ENCODE assay signal across 1 cellular context in the genomic region with DNA sequence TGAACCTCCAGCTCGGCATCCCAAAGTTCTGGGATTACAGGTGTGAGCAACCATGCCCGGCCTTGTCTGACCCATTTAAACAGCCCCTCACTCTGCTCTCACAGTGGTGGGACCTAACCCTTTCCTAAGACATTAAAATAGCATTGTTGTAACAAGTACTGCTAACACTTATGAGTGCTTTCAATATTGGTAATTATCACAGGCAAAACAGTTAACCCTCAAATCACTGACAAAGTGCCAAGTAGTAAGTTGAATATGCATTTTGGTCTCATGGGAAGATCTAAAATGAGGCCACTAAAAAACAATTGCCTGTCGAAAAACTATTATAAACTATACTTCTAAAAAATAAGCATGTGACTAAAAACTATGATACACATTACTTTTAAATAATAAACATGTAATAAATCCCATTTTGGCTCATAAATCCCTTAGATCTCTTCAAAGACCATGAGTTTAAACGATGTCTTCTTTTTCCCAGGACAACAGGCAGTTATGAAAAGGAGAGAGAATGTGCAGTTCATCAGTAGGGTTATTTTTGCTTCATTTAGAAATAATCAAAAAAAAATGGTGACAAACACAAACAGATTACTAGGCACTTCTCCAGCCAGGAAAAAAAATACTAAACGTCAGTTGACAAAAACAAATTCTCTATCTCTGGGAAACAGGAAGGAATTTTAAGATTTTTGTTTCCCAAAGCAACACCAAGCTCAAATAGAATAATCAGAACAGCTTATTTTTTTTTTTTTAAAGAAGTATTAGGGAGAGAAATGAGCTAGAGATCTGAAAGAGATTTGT.
TF ChIP-seq lines count a peak whose summit lies in the region.

No MANE protein-coding gene starts in this region.

TF ChIP-seq in GM12878, 131 proteins besides CTCF, POLR2A, EP300 and RAD21 (continues in another document):
- TF ChIP-seq ZBTB11 (CRISPR knock-in tag; IDR thresholded peaks at IDR 0.05) = no peak
- TF ChIP-seq, protein P1, sequence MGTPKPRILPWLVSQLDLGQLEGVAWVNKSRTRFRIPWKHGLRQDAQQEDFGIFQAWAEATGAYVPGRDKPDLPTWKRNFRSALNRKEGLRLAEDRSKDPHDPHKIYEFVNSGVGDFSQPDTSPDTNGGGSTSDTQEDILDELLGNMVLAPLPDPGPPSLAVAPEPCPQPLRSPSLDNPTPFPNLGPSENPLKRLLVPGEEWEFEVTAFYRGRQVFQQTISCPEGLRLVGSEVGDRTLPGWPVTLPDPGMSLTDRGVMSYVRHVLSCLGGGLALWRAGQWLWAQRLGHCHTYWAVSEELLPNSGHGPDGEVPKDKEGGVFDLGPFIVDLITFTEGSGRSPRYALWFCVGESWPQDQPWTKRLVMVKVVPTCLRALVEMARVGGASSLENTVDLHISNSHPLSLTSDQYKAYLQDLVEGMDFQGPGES (IDR thresholded peaks at IDR 0.05) = no peak
- TF ChIP-seq NKRF (conservative IDR thresholded peaks at IDR 0.05) = no peak
- TF ChIP-seq BACH1 (IDR thresholded peaks at IDR 0.05; ENCODE audit: borderline replicate concordance) = no peak
- no peak for TF ChIP-seq LARP7 (IDR thresholded peaks at IDR 0.05)
- no peak for TF ChIP-seq KAT2A (conservative IDR thresholded peaks at IDR 0.05; ENCODE audit: control insufficient read depth, low read depth, low read length)
- 0 out of 2 replicates have a peak, but pooled peaks have one; percentile 14 for TF ChIP-seq MXI1 (IDR thresholded peaks at IDR 0.05; ENCODE audit: low read depth, low read length)
- no peak for TF ChIP-seq NRF1 (conservative IDR thresholded peaks at IDR 0.05; ENCODE audit: low read depth, low read length)
- TF ChIP-seq ZNF622 (IDR thresholded peaks at IDR 0.05) = no peak
- no peak for TF ChIP-seq CBX5 (IDR thresholded peaks at IDR 0.05; ENCODE audit: low read depth)
- TF ChIP-seq TBL1XR1 (IDR thresholded peaks at IDR 0.05; ENCODE audit: low read depth, low read length) = no peak
- TF ChIP-seq KLF5 (IDR thresholded peaks at IDR 0.05; ENCODE audit: partially characterized antibody) = no peak
- peak; percentile 22 to 65; a peak in 3 of 4 replicates for TF ChIP-seq IKZF2 (IDR thresholded peaks at IDR 0.05)
- TF ChIP-seq, protein P2, sequence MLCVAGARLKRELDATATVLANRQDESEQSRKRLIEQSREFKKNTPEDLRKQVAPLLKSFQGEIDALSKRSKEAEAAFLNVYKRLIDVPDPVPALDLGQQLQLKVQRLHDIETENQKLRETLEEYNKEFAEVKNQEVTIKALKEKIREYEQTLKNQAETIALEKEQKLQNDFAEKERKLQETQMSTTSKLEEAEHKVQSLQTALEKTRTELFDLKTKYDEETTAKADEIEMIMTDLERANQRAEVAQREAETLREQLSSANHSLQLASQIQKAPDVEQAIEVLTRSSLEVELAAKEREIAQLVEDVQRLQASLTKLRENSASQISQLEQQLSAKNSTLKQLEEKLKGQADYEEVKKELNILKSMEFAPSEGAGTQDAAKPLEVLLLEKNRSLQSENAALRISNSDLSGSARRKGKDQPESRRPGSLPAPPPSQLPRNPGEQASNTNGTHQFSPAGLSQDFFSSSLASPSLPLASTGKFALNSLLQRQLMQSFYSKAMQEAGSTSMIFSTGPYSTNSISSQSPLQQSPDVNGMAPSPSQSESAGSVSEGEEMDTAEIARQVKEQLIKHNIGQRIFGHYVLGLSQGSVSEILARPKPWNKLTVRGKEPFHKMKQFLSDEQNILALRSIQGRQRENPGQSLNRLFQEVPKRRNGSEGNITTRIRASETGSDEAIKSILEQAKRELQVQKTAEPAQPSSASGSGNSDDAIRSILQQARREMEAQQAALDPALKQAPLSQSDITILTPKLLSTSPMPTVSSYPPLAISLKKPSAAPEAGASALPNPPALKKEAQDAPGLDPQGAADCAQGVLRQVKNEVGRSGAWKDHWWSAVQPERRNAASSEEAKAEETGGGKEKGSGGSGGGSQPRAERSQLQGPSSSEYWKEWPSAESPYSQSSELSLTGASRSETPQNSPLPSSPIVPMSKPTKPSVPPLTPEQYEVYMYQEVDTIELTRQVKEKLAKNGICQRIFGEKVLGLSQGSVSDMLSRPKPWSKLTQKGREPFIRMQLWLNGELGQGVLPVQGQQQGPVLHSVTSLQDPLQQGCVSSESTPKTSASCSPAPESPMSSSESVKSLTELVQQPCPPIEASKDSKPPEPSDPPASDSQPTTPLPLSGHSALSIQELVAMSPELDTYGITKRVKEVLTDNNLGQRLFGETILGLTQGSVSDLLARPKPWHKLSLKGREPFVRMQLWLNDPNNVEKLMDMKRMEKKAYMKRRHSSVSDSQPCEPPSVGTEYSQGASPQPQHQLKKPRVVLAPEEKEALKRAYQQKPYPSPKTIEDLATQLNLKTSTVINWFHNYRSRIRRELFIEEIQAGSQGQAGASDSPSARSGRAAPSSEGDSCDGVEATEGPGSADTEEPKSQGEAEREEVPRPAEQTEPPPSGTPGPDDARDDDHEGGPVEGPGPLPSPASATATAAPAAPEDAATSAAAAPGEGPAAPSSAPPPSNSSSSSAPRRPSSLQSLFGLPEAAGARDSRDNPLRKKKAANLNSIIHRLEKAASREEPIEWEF (IDR thresholded peaks at IDR 0.05; ENCODE audit: insufficient replicate concordance, low read depth, low read length) = no peak
- TF ChIP-seq HDAC2 (IDR thresholded peaks at IDR 0.05) = no peak
- peak; percentile 89 for TF ChIP-seq MEF2B (IDR thresholded peaks at IDR 0.05; ENCODE audit: partially characterized antibody, poor library complexity, severe bottlenecking)
- peak; percentile 88 for TF ChIP-seq MTA2 (IDR thresholded peaks at IDR 0.05; ENCODE audit: low read depth)
- no peak for TF ChIP-seq NR2F1 (conservative IDR thresholded peaks at IDR 0.05)
- no peak for TF ChIP-seq KDM1A (IDR thresholded peaks at IDR 0.05; ENCODE audit: borderline replicate concordance)
- no peak for TF ChIP-seq CREB1 (IDR thresholded peaks at IDR 0.05; ENCODE audit: low read depth)
- no peak for TF ChIP-seq MTA3 (IDR thresholded peaks at IDR 0.05; ENCODE audit: borderline replicate concordance, low read length)
- no peak for TF ChIP-seq TCF7 (IDR thresholded peaks at IDR 0.05; ENCODE audit: borderline replicate concordance)
- no peak for TF ChIP-seq TCF12 (IDR thresholded peaks at IDR 0.05; ENCODE audit: low read depth, low read length)
- TF ChIP-seq MEF2A (IDR thresholded peaks at IDR 0.05; ENCODE audit: insufficient read depth, low read depth, low read length) = 0 out of 2 replicates have a peak, but pooled peaks have one; percentile 6
- TF ChIP-seq RB1 (IDR thresholded peaks at IDR 0.05; ENCODE audit: borderline replicate concordance) = no peak
- TF ChIP-seq ZBTB40 (IDR thresholded peaks at IDR 0.05; ENCODE audit: borderline replicate concordance) = no peak
- TF ChIP-seq, protein P3, sequence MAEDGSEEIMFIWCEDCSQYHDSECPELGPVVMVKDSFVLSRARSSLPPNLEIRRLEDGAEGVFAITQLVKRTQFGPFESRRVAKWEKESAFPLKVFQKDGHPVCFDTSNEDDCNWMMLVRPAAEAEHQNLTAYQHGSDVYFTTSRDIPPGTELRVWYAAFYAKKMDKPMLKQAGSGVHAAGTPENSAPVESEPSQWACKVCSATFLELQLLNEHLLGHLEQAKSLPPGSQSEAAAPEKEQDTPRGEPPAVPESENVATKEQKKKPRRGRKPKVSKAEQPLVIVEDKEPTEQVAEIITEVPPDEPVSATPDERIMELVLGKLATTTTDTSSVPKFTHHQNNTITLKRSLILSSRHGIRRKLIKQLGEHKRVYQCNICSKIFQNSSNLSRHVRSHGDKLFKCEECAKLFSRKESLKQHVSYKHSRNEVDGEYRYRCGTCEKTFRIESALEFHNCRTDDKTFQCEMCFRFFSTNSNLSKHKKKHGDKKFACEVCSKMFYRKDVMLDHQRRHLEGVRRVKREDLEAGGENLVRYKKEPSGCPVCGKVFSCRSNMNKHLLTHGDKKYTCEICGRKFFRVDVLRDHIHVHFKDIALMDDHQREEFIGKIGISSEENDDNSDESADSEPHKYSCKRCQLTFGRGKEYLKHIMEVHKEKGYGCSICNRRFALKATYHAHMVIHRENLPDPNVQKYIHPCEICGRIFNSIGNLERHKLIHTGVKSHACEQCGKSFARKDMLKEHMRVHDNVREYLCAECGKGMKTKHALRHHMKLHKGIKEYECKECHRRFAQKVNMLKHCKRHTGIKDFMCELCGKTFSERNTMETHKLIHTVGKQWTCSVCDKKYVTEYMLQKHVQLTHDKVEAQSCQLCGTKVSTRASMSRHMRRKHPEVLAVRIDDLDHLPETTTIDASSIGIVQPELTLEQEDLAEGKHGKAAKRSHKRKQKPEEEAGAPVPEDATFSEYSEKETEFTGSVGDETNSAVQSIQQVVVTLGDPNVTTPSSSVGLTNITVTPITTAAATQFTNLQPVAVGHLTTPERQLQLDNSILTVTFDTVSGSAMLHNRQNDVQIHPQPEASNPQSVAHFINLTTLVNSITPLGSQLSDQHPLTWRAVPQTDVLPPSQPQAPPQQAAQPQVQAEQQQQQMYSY (CRISPR knock-in tag; IDR thresholded peaks at IDR 0.05) = no peak
- TF ChIP-seq ELK1 (IDR thresholded peaks at IDR 0.05; ENCODE audit: low read depth, low read length) = no peak
- TF ChIP-seq RFX5 (IDR thresholded peaks at IDR 0.05; ENCODE audit: low read depth, low read length) = no peak
- TF ChIP-seq POU2F2 (IDR thresholded peaks at IDR 0.05; ENCODE audit: borderline replicate concordance, low read depth, low read length) = peak; percentile 86; the same call in 1 of the 3 replicates
